ENCODE assay signal across 19 cellular contexts in genomic region chr5:18244309-18244708, GRCh38.
"Had no signal": no experiment of that assay in that cellular context is flagged by ENCODE, and none has a peak within 500 bp of the region (broad histone marks: within the 10 kb centered on the region; RNA-seq: fewer than 3 reads in every experiment).

No MANE protein-coding gene starts in this region.

- H3K36me3 ChIP-seq: neutrophil, sigmoid colon, tibial nerve had no signal

- H3K27me3 ChIP-seq: neutrophil, sigmoid colon, testis, tibial nerve had no signal

- H3K27ac ChIP-seq: neutrophil, psoas muscle, sigmoid colon, skin epidermis, testis, tibial nerve had no signal

- H3K9me3 ChIP-seq: neutrophil, sigmoid colon, testis had no signal

- H3K4me1 ChIP-seq: psoas muscle, sigmoid colon, testis, tibial nerve had no signal

- DNase-seq: dermis blood vessel endothelial cell; erythroblast; foreskin melanocyte; head of caudate nucleus; hippocampal formation; kidney glomerular epithelial cell; mucosa of descending colon; naive thymus-derived CD8-positive, alpha-beta T cell; psoas muscle; retina; sigmoid colon; stimulated activated CD4-positive, alpha-beta T cell treated with anti-CD3 and anti-CD28 coated beads, Interleukin-2, amount 100 ng/mL, for 24 hours; stimulated activated CD4-positive, alpha-beta T cell treated with anti-CD3 and anti-CD28 coated beads, Interleukin-4, amount 100 ng/mL, for 4 hours; stimulated activated naive B cell treated with anti-CD40 and anti-IgM and Interleukin-4, amounts not matched to agents 10 μg/mL and 1 μg/mL and 100 μg/mL, for 72 hours; stimulated activated naive CD8-positive, alpha-beta T cell treated with anti-CD3 and anti-CD28 coated beads, Interleukin-15, amount 100 ng/mL, for 72 hours; testis had no signal

- ATAC-seq: mucosa of descending colon; naive thymus-derived CD8-positive, alpha-beta T cell; psoas muscle; stimulated activated naive B cell treated with anti-CD40 and anti-IgM and Interleukin-4, amounts not matched to agents 10 μg/mL and 1 μg/mL and 100 μg/mL, for 72 hours; stimulated activated naive CD8-positive, alpha-beta T cell treated with anti-CD3 and anti-CD28 coated beads, Interleukin-15, amount 100 ng/mL, for 72 hours had no signal

- H3K4me3 ChIP-seq: mucosa of descending colon, psoas muscle, sigmoid colon, skin epidermis, testis, tibial nerve had no signal
